Comparison of ENCODE assay signal across 8 cellular contexts in genomic region chr6:136751478-136751956, GRCh38. TPM values are rescaled to one million over a fixed set of nuclear protein-coding genes. Genes with fewer than 3 reads are reported as not detected.
DNase-seq lines count a peak whose midpoint lies in the region; ATAC-seq lines count a peak whose summit lies in the region.

No MANE protein-coding gene starts in this region.

- POLR2A ChIA-PET in activated CD4-positive, alpha-beta T cell treated with anti-CD3 and anti-CD28 coated beads, Interleukin-2, amount 10 ng/mL, durations not matched to agents 7 days and 5 days (lab: Charles Lee), result interaction anchor here (0.6 kb wide), 1 partner anchor 36 kb away, joined by 3 read pairs; no protein-coding TSS in a partner anchor

- no peaks in the 10 kb centered on the region for H3K27me3 Mint-ChIP-seq in activated CD4-positive, alpha-beta T cell treated with anti-CD3 and anti-CD28 coated beads, Interleukin-2, amount 10 ng/mL, durations not matched to agents 7 days and 5 days

- H3K27ac Mint-ChIP-seq in activated CD4-positive, alpha-beta T cell treated with anti-CD3 and anti-CD28 coated beads, Interleukin-2, amount 10 ng/mL, durations not matched to agents 7 days and 5 days, result peak overlapping the region; percentile 89

- CTCF ChIA-PET in activated CD4-positive, alpha-beta T cell treated with anti-CD3 and anti-CD28 coated beads, Interleukin-2, amount 10 ng/mL, durations not matched to agents 7 days and 5 days (lab: Charles Lee), result interaction anchor here (0.6 to 1.4 kb wide), 3 partner anchors 11 to 1117 kb away, joined by 3 to 9 read pairs (median 4); partner anchors contain the start of gene MAP3K5

- intact Hi-C loops in sciatic nerve (cut with DNase I), result no loop called here

- no peaks in the 10 kb centered on the region for H3K9me3 Mint-ChIP-seq in activated CD4-positive, alpha-beta T cell treated with anti-CD3 and anti-CD28 coated beads, Interleukin-2, amount 10 ng/mL, durations not matched to agents 7 days and 5 days

- H3K4me3 Mint-ChIP-seq in activated CD4-positive, alpha-beta T cell treated with anti-CD3 and anti-CD28 coated beads, Interleukin-2, amount 10 ng/mL, durations not matched to agents 7 days and 5 days, result peak overlapping the region; percentile 73

- H3K36me3 Mint-ChIP-seq in activated CD4-positive, alpha-beta T cell treated with anti-CD3 and anti-CD28 coated beads, Interleukin-2, amount 10 ng/mL, durations not matched to agents 7 days and 5 days (ENCODE audit: low read depth), result peaks cover 38% of the 10 kb centered on the region

- peak; percentile 95 for ATAC-seq in HG03108 (IDR thresholded peaks at IDR 0.05; ENCODE audit: unreplicated experiment)
- peak; percentile 54 for ATAC-seq in sciatic nerve

- H3K4me1 Mint-ChIP-seq in activated CD4-positive, alpha-beta T cell treated with anti-CD3 and anti-CD28 coated beads, Interleukin-2, amount 10 ng/mL, durations not matched to agents 7 days and 5 days, result peaks cover 81% of the 10 kb centered on the region

- DNase-seq in Ammon's horn (ENCODE audit: low spot score), result peak; percentile 28
- peak; percentile 38 for DNase-seq in GM19238 (ENCODE audit: insufficient read length, low spot score)
- peak; percentile 60 for DNase-seq in activated CD4-positive, alpha-beta T cell treated with anti-CD3 and anti-CD28 coated beads, Interleukin-2, amount 10 ng/mL, durations not matched to agents 7 days and 5 days
- no peak for DNase-seq in sciatic nerve (ENCODE audit: low spot score)
- no peak for DNase-seq in NCI-H2029 (lab: John Stamatoyannopoulos, UW)
- DNase-seq in GM03348 (ENCODE audit: low spot score), result no peak
- DNase-seq in NK-92 (lab: John Stamatoyannopoulos, UW; ENCODE audit: unreplicated experiment), result no peak

RNA-seq across cellular contexts. Expression of gene MAP3K5, which starts 40.8 kb away (rescaled TPM):
- 10 to 100 TPM; 23.4 to 24.0 TPM for total RNA-seq in activated CD4-positive, alpha-beta T cell treated with anti-CD3 and anti-CD28 coated beads, Interleukin-2, amount 10 ng/mL, durations not matched to agents 7 days and 5 days
- total RNA-seq in sciatic nerve, result 18.9 TPM

Comparison
In these comparisons a context has a peak if more than half of its experiments do, and no peak if none do; other contexts are left out.
1. DNase-seq: peak in Ammon's horn (single experiment), GM19238 (single experiment) and activated CD4-positive, alpha-beta T cell treated with anti-CD3 and anti-CD28 coated beads, Interleukin-2, amount 10 ng/mL, durations not matched to agents 7 days and 5 days (single experiment); none in sciatic nerve (single experiment), NCI-H2029 (single experiment), GM03348 (single experiment) and NK-92 (single experiment).